1 cellular context compared by ENCODE assay signal in the genomic region with DNA sequence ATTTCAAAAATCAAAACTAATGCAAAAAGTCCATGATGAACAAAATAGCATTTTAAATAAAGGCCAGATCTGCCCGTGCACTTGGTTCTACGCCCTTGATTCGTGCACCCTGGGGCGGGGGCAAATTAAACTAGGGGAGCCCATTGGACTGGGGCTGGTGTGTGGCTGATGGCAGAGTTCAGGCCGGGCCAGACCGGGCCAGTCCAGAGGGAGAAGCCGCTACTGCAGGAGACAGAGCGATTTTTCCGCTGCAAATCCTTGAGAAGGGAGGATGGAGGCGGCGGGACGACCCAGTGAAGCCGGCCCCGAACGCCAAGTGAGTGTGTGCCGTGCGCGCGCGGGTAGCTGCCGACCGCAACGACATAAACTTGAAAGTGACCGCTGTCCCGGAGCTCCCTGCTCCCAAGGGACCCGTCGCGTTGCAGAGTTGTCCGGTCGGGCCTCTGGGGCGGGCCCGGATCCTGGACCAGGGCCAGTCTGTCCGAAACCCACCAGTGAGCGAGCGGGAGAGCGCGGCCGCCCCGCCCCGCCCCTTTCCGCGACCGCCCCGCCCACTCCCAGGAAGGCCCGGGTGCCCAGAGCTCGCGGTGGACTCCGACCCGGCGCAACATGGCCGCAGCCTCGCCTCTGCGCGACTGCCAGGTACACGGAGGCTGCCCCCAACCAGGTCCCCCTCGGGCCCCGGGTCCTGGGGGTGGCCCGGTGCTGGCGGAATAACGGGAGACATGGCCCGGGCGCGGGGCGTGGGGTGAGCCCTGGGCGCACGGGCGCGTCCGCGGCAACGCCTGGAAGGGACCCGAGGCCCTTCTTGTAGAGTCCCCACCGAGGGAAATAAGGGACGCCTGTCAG.
TF ChIP-seq lines count a peak whose summit lies in the region.

TSS of gene TTC38 (plus strand) at position 578 of the 849 bp plus-strand sequence. CDS start at position 610, 32 bp downstream.

TF ChIP-seq in HepG2, 621 proteins besides CTCF, POLR2A, EP300 and RAD21 (continued from another document and continues in another):
- peak; percentile 54; the same call in 1 of the 2 replicates for TF ChIP-seq GATAD1 (CRISPR knock-in tag; IDR thresholded peaks at IDR 0.05)
- no peak for TF ChIP-seq CREM (IDR thresholded peaks at IDR 0.05)
- no peak for TF ChIP-seq CREM (CRISPR knock-in tag; IDR thresholded peaks at IDR 0.05)
- TF ChIP-seq NKX3-1 (CRISPR knock-in tag; IDR thresholded peaks at IDR 0.05), result no peak
- TF ChIP-seq, protein P1, sequence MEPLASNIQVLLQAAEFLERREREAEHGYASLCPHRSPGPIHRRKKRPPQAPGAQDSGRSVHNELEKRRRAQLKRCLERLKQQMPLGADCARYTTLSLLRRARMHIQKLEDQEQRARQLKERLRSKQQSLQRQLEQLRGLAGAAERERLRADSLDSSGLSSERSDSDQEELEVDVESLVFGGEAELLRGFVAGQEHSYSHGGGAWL (CRISPR knock-in tag; IDR thresholded peaks at IDR 0.05), result peak; percentile 86
- TF ChIP-seq TAF15 (IDR thresholded peaks at IDR 0.05; ENCODE audit: low read depth, low read length, poor library complexity, severe bottlenecking), result no peak
- no peak for TF ChIP-seq E2F2 (CRISPR knock-in tag; IDR thresholded peaks at IDR 0.05; ENCODE audit: borderline replicate concordance)
- TF ChIP-seq RORA (CRISPR knock-in tag; IDR thresholded peaks at IDR 0.05), result no peak
- TF ChIP-seq ZNF256 (CRISPR knock-in tag; conservative IDR thresholded peaks at IDR 0.05), result no peak
- no peak for TF ChIP-seq MAFK (conservative IDR thresholded peaks at IDR 0.05 in 1 of 2, IDR thresholded peaks at IDR 0.05 in 1 of 2; ENCODE audit: low read length in 2 of 2)
- TF ChIP-seq ESRRA (CRISPR knock-in tag; IDR thresholded peaks at IDR 0.05; ENCODE audit: low read depth), result no peak; the same call in 1 of the 2 replicates
- no peak for TF ChIP-seq ONECUT2 (CRISPR knock-in tag; IDR thresholded peaks at IDR 0.05)
- TF ChIP-seq ZSCAN30 (CRISPR knock-in tag; IDR thresholded peaks at IDR 0.05), result peak; percentile 74; the same call in 1 of the 2 replicates
- peak; percentile 60; the same call in 1 of the 2 replicates for TF ChIP-seq ZNF205 (CRISPR knock-in tag; IDR thresholded peaks at IDR 0.05)
- no peak for TF ChIP-seq SRF (IDR thresholded peaks at IDR 0.05; ENCODE audit: low read depth, low read length)
- TF ChIP-seq SP2 (CRISPR knock-in tag; IDR thresholded peaks at IDR 0.05), result 0 out of 2 replicates have a peak, but pooled peaks have one; percentile 11
- TF ChIP-seq HIC2 (CRISPR knock-in tag; IDR thresholded peaks at IDR 0.05; ENCODE audit: low read depth), result no peak
- TF ChIP-seq, protein P2, sequence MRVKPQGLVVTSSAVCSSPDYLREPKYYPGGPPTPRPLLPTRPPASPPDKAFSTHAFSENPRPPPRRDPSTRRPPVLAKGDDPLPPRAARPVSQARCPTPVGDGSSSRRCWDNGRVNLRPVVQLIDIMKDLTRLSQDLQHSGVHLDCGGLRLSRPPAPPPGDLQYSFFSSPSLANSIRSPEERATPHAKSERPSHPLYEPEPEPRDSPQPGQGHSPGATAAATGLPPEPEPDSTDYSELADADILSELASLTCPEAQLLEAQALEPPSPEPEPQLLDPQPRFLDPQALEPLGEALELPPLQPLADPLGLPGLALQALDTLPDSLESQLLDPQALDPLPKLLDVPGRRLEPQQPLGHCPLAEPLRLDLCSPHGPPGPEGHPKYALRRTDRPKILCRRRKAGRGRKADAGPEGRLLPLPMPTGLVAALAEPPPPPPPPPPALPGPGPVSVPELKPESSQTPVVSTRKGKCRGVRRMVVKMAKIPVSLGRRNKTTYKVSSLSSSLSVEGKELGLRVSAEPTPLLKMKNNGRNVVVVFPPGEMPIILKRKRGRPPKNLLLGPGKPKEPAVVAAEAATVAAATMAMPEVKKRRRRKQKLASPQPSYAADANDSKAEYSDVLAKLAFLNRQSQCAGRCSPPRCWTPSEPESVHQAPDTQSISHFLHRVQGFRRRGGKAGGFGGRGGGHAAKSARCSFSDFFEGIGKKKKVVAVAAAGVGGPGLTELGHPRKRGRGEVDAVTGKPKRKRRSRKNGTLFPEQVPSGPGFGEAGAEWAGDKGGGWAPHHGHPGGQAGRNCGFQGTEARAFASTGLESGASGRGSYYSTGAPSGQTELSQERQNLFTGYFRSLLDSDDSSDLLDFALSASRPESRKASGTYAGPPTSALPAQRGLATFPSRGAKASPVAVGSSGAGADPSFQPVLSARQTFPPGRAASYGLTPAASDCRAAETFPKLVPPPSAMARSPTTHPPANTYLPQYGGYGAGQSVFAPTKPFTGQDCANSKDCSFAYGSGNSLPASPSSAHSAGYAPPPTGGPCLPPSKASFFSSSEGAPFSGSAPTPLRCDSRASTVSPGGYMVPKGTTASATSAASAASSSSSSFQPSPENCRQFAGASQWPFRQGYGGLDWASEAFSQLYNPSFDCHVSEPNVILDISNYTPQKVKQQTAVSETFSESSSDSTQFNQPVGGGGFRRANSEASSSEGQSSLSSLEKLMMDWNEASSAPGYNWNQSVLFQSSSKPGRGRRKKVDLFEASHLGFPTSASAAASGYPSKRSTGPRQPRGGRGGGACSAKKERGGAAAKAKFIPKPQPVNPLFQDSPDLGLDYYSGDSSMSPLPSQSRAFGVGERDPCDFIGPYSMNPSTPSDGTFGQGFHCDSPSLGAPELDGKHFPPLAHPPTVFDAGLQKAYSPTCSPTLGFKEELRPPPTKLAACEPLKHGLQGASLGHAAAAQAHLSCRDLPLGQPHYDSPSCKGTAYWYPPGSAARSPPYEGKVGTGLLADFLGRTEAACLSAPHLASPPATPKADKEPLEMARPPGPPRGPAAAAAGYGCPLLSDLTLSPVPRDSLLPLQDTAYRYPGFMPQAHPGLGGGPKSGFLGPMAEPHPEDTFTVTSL (CRISPR knock-in tag; IDR thresholded peaks at IDR 0.05; ENCODE audit: borderline replicate concordance), result no peak; the same call in 1 of the 2 replicates
- TF ChIP-seq, protein P3, sequence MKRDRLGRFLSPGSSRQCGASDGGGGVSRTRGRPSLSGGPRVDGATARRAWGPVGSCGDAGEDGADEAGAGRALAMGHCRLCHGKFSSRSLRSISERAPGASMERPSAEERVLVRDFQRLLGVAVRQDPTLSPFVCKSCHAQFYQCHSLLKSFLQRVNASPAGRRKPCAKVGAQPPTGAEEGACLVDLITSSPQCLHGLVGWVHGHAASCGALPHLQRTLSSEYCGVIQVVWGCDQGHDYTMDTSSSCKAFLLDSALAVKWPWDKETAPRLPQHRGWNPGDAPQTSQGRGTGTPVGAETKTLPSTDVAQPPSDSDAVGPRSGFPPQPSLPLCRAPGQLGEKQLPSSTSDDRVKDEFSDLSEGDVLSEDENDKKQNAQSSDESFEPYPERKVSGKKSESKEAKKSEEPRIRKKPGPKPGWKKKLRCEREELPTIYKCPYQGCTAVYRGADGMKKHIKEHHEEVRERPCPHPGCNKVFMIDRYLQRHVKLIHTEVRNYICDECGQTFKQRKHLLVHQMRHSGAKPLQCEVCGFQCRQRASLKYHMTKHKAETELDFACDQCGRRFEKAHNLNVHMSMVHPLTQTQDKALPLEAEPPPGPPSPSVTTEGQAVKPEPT (CRISPR knock-in tag; IDR thresholded peaks at IDR 0.05; ENCODE audit: low read depth), result no peak
- TF ChIP-seq ELF3 (CRISPR knock-in tag; IDR thresholded peaks at IDR 0.05), result peak; percentile 40; the same call in 1 of the 2 replicates
- TF ChIP-seq MYPOP (CRISPR knock-in tag; IDR thresholded peaks at IDR 0.05), result peak; percentile 83; the same call in 1 of the 2 replicates
- no peak for TF ChIP-seq ZNF570 (CRISPR knock-in tag; IDR thresholded peaks at IDR 0.05; ENCODE audit: borderline replicate concordance)
- TF ChIP-seq ZFP36L1 (CRISPR knock-in tag; IDR thresholded peaks at IDR 0.05), result no peak; the same call in 1 of the 2 replicates
- TF ChIP-seq ZNF761 (CRISPR knock-in tag; conservative IDR thresholded peaks at IDR 0.05), result no peak
- TF ChIP-seq ZNF225 (CRISPR knock-in tag; IDR thresholded peaks at IDR 0.05), result no peak
- no peak for TF ChIP-seq ZBTB10 (CRISPR knock-in tag; IDR thresholded peaks at IDR 0.05; ENCODE audit: borderline replicate concordance)
- peak; percentile 8; the same call in 1 of the 2 replicates for TF ChIP-seq NR2F6 (IDR thresholded peaks at IDR 0.05)
- TF ChIP-seq NR2F6 (CRISPR knock-in tag; IDR thresholded peaks at IDR 0.05), result peak; percentile 28; the same call in 1 of the 2 replicates
- TF ChIP-seq, protein P4, sequence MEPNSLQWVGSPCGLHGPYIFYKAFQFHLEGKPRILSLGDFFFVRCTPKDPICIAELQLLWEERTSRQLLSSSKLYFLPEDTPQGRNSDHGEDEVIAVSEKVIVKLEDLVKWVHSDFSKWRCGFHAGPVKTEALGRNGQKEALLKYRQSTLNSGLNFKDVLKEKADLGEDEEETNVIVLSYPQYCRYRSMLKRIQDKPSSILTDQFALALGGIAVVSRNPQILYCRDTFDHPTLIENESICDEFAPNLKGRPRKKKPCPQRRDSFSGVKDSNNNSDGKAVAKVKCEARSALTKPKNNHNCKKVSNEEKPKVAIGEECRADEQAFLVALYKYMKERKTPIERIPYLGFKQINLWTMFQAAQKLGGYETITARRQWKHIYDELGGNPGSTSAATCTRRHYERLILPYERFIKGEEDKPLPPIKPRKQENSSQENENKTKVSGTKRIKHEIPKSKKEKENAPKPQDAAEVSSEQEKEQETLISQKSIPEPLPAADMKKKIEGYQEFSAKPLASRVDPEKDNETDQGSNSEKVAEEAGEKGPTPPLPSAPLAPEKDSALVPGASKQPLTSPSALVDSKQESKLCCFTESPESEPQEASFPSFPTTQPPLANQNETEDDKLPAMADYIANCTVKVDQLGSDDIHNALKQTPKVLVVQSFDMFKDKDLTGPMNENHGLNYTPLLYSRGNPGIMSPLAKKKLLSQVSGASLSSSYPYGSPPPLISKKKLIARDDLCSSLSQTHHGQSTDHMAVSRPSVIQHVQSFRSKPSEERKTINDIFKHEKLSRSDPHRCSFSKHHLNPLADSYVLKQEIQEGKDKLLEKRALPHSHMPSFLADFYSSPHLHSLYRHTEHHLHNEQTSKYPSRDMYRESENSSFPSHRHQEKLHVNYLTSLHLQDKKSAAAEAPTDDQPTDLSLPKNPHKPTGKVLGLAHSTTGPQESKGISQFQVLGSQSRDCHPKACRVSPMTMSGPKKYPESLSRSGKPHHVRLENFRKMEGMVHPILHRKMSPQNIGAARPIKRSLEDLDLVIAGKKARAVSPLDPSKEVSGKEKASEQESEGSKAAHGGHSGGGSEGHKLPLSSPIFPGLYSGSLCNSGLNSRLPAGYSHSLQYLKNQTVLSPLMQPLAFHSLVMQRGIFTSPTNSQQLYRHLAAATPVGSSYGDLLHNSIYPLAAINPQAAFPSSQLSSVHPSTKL (CRISPR knock-in tag; IDR thresholded peaks at IDR 0.05), result peak; percentile 61; the same call in 1 of the 2 replicates
- TF ChIP-seq ZNF232 (CRISPR knock-in tag; IDR thresholded peaks at IDR 0.05; ENCODE audit: borderline replicate concordance), result no peak
- no peak for TF ChIP-seq SRSF9 (IDR thresholded peaks at IDR 0.05; ENCODE audit: borderline replicate concordance, insufficient read depth, low read depth, low read length, poor library complexity, severe bottlenecking)
- no peak for TF ChIP-seq SIX1 (CRISPR knock-in tag; IDR thresholded peaks at IDR 0.05; ENCODE audit: borderline replicate concordance)
- TF ChIP-seq TSC22D2 (CRISPR knock-in tag; IDR thresholded peaks at IDR 0.05; ENCODE audit: borderline replicate concordance), result no peak
- 0 out of 2 replicates have a peak, but pooled peaks have one; percentile 16 for TF ChIP-seq ZBTB21 (CRISPR knock-in tag; IDR thresholded peaks at IDR 0.05)
- TF ChIP-seq MAZ (IDR thresholded peaks at IDR 0.05; ENCODE audit: borderline replicate concordance, low read depth, low read length), result no peak
- peak; percentile 22; the same call in 1 of the 2 replicates for TF ChIP-seq MAZ (CRISPR knock-in tag; IDR thresholded peaks at IDR 0.05; ENCODE audit: low read depth)
- TF ChIP-seq CENPX (CRISPR knock-in tag; IDR thresholded peaks at IDR 0.05), result no peak
